In the genomic region with DNA sequence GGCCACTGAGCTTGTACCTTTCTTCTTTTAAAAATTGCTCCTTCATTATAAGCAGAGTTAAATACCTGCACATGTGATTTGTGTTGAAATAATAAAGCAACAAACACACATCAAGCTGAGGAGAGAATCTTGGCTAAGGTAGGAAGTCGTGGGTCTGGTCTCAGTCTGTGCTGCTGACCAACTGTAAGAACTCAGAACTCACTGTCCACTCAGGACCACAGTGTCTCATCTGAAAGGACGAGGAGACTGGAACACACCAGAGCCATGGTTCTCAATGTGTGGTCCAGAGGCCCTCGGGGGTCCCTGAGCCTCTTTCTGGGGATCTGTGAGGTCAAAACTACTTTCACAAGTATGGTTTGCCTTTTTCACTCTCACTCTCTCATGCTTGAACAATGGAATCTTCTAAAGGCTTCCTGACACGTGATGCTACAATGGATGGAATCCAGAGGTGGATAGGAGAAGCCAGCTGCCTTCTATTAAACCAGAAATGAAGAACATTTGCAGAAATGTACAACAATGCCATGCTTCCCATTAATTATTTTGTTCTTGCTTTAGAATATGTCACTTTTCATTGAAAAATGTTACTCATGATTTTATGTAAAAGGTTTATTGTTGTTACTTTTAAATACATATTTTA, we compare ENCODE assay signal across 16 cellular contexts. TPM values are rescaled to one million over a fixed set of nuclear protein-coding genes. Genes with fewer than 3 reads are reported as not detected.
A peak's percentile ranks its signal among the peaks of the same experiment; 100 is the strongest.
DNase-seq lines count a peak whose midpoint lies in the region; ATAC-seq and TF ChIP-seq lines count a peak whose summit lies in the region.
"Had no signal": no experiment of that assay in that cellular context is flagged by ENCODE, and none has a peak within 500 bp of the region (broad histone marks: within the 10 kb centered on the region; RNA-seq: fewer than 3 reads in every experiment).

No MANE protein-coding gene starts in this region.

- no peak overlapping the region for H3K9ac ChIP-seq in mesenchymal stem cell (ENCODE audit: low read length)
- H3K9ac ChIP-seq: parathyroid adenoma had no signal

- CTCF ChIA-PET in OCI-LY7 (lab: Charles Lee; ENCODE audit: unreplicated experiment), result interaction anchor here (1.2 kb wide), 1 partner anchor 29 kb away, joined by 3 read pairs; no protein-coding TSS in a partner anchor

- peak; percentile 35 for DNase-seq in AG08395 (ENCODE audit: low spot score)
- DNase-seq in OCI-LY7 (ENCODE audit: low spot score), result no peak
- DNase-seq in cardiac fibroblast (ENCODE audit: low read depth in 2 of 2), result peak; percentile 41 to 44
- no peak for DNase-seq in mesenchymal stem cell
- DNase-seq in CD1c-positive myeloid dendritic cell (ENCODE audit: extremely low spot score), result no peak
- DNase-seq in upper lobe of left lung, result no peak
- no peak for DNase-seq in stimulated activated CD4-positive, alpha-beta T cell treated with anti-CD3 and anti-CD28 coated beads, Interleukin-1b, Interleukin-23, amount 100 ng/mL, for 48 hours
- no peak for DNase-seq in middle frontal gyrus (ENCODE audit: extremely low spot score, low spot score)
- DNase-seq: activated CD4-positive, alpha-beta T cell treated with anti-CD3 and anti-CD28 coated beads, Interleukin-2, amount 10 ng/mL, durations not matched to agents 7 days and 5 days; activated naive CD4-positive, alpha-beta T cell treated with anti-CD3 and anti-CD28 coated beads for 36 hours; NCI-H1048; tibial artery had no signal

- peak overlapping the region in 1 of 2 experiments; percentile 57 for H2BK12ac ChIP-seq in mesenchymal stem cell (ENCODE audit: low read length in 2 of 2)

- peaks cover under 1% of the 10 kb centered on the region; the same call in 1 of the 2 replicates for H3K9me3 ChIP-seq in OCI-LY7 (ENCODE audit: low read length)
- H3K9me3 ChIP-seq in mesenchymal stem cell (ENCODE audit: control insufficient read depth, low read length), result peaks cover 8% of the 10 kb centered on the region
- peaks cover 0 to under 1% (median 0%) of the 10 kb centered on the region in 4 donors for H3K9me3 ChIP-seq in upper lobe of left lung
- H3K9me3 ChIP-seq: HAP-1, tibial artery had no signal

- no peak overlapping the region for H3K23ac ChIP-seq in mesenchymal stem cell (ENCODE audit: low read length in 2 of 2)

- H3K4ac ChIP-seq in mesenchymal stem cell (ENCODE audit: low read depth in 1 of 2, low read length in 2 of 2), result no peak overlapping the region

- H3K18ac ChIP-seq in mesenchymal stem cell (ENCODE audit: low read depth in 1 of 2, low read length in 2 of 2), result no peak overlapping the region

- H4K91ac ChIP-seq in mesenchymal stem cell (ENCODE audit: low read length), result no peak overlapping the region

- no peak for TF ChIP-seq CTCF in OCI-LY7 (conservative IDR thresholded peaks at IDR 0.05; ENCODE audit: low read length)
- no peak for TF ChIP-seq CTCF in cardiac fibroblast (IDR thresholded peaks at IDR 0.05; ENCODE audit: low read depth, low read length)
- no peak for TF ChIP-seq CTCF in upper lobe of left lung (IDR thresholded peaks at IDR 0.05)

- TF ChIP-seq POLR2A in upper lobe of left lung (IDR thresholded peaks at IDR 0.05), result no peak

- H3K4me1 ChIP-seq in OCI-LY7 (ENCODE audit: insufficient read depth, low read length, poor library complexity, severe bottlenecking), result peaks cover 25% of the 10 kb centered on the region
- peaks cover 13% of the 10 kb centered on the region for H3K4me1 ChIP-seq in mesenchymal stem cell (ENCODE audit: control insufficient read depth, insufficient read depth, low read depth, low read length)
- H3K4me1 ChIP-seq in upper lobe of left lung, result no peaks in the 10 kb centered on the region
- H3K4me1 ChIP-seq: esophagus muscularis mucosa, HAP-1, tibial artery had no signal

- peak overlapping the region; percentile 78 for H2AK5ac ChIP-seq in mesenchymal stem cell (ENCODE audit: low read length, severe bottlenecking)

- H3K36me3 ChIP-seq in OCI-LY7 (ENCODE audit: insufficient read depth, low read length) (no peaks in the 10 kb centered on the region), mesenchymal stem cell (ENCODE audit: control insufficient read depth in 1 of 2, insufficient read depth in 2 of 2, low read depth in 1 of 2, low read length in 2 of 2) (no peaks in the 10 kb centered on the region), upper lobe of left lung (no peaks in the 10 kb centered on the region)
- H3K36me3 ChIP-seq: esophagus muscularis mucosa, HAP-1, tibial artery had no signal

- H2BK120ac ChIP-seq in mesenchymal stem cell (ENCODE audit: low read depth, low read length), result no peak overlapping the region

- H2BK15ac ChIP-seq in mesenchymal stem cell (ENCODE audit: low read depth, poor library complexity, severe bottlenecking), result peak overlapping the region; percentile 17

- no peak for ATAC-seq in upper lobe of left lung (ENCODE audit: low FRiP score in 2 of 2)

- no peaks in the 10 kb centered on the region for H3K79me2 ChIP-seq in OCI-LY7 (ENCODE audit: insufficient read depth, low read depth, low read length)
- H3K79me2 ChIP-seq: parathyroid adenoma had no signal

- H2AFZ ChIP-seq in OCI-LY7 (ENCODE audit: low read length) (peak overlapping the region; percentile 53; the same call in 1 of the 2 replicates), mesenchymal stem cell (ENCODE audit: low read depth, low read length) (no peak overlapping the region)

- H4K8ac ChIP-seq in mesenchymal stem cell (ENCODE audit: low read length), result no peak overlapping the region

- TF ChIP-seq EP300 in upper lobe of left lung (IDR thresholded peaks at IDR 0.05), result no peak

- no peaks in the 10 kb centered on the region for H4K20me1 ChIP-seq in OCI-LY7 (ENCODE audit: insufficient read depth, low read length)

- H3K4me2 ChIP-seq in OCI-LY7 (ENCODE audit: low read length) (peak overlapping the region; percentile 27), mesenchymal stem cell (ENCODE audit: low read length, poor library complexity, severe bottlenecking) (no peak overlapping the region)

- 92% methylated on average over 3 of the region's 4 CpGs for WGBS in mesenchymal stem cell
- WGBS in upper lobe of left lung, 2 donors, result 81% methylated on average over 4 of the region's 4 CpGs

- no peaks in the 10 kb centered on the region for H3K27me3 ChIP-seq in mesenchymal stem cell (ENCODE audit: control insufficient read depth in 1 of 2, insufficient read depth in 1 of 2, low read length in 2 of 2)
- no peaks in the 10 kb centered on the region for H3K27me3 ChIP-seq in upper lobe of left lung
- H3K27me3 ChIP-seq: esophagus muscularis mucosa, tibial artery had no signal

- H3K4me3 ChIP-seq in OCI-LY7 (ENCODE audit: low read depth, low read length, poor library complexity, severe bottlenecking) (no peak overlapping the region), cardiac fibroblast (replicated peaks in 1 of 2; ENCODE audit: low read depth in 2 of 2, low read length in 2 of 2) (no peak overlapping the region), mesenchymal stem cell (ENCODE audit: insufficient read depth in 1 of 2, low read depth in 1 of 2, low read length in 2 of 2) (no peak overlapping the region), upper lobe of left lung (no peak overlapping the region)
- H3K4me3 ChIP-seq: esophagus muscularis mucosa, HAP-1, skin epidermis, tibial artery had no signal

- no peak overlapping the region for H2BK5ac ChIP-seq in mesenchymal stem cell (ENCODE audit: low read depth, low read length, poor library complexity, severe bottlenecking)

- H3K27ac ChIP-seq in OCI-LY7 (ENCODE audit: low read depth, low read length, poor library complexity, severe bottlenecking) (no peak overlapping the region), mesenchymal stem cell (ENCODE audit: low read length, poor library complexity, severe bottlenecking) (peak overlapping the region; percentile 33), upper lobe of left lung (no peak overlapping the region)
- H3K27ac ChIP-seq: esophagus muscularis mucosa, parathyroid adenoma, tibial artery had no signal

- no TSS peak for BruUV-seq in OCI-LY7 (replicated peaks; lab: Mats Ljungman, UMichigan)

- intact Hi-C loops in OCI-LY7 (cut with micrococcal nuclease; ENCODE audit: unreplicated experiment), result no loop called here

- no peaks in the 10 kb centered on the region for H3K79me1 ChIP-seq in mesenchymal stem cell (replicated peaks; ENCODE audit: low read length, poor library complexity, severe bottlenecking)

- no peaks in the 10 kb centered on the region for H3K9me2 ChIP-seq in OCI-LY7 (ENCODE audit: insufficient read depth, low read length)

- H3K14ac ChIP-seq in mesenchymal stem cell (ENCODE audit: low read length in 2 of 2), result peak overlapping the region in 1 of 2 experiments; percentile 37

- POLR2A ChIA-PET in OCI-LY7 (lab: Charles Lee), result interaction anchor here (1.8 kb wide), 1 partner anchor 15 kb away, joined by 8 read pairs; no protein-coding TSS in a partner anchor

RNA-seq across cellular contexts. Expression of gene ETS2, which starts 17.3 kb away (rescaled TPM):
- total RNA-seq in OCI-LY7 (2014; rRNA removed; shearing (Covaris generic)), result 9.8 and 10.3 TPM in 2 replicates
- total RNA-seq in OCI-LY7 (2022), result 23.1 and 24.1 TPM in 2 replicates
- 85.3 TPM for polyA plus RNA-seq in mesenchymal stem cell (2013, experiment 1 of 2)
- 83.5 TPM for polyA plus RNA-seq in mesenchymal stem cell (2013, experiment 2 of 2)
- total RNA-seq in upper lobe of left lung, result 100 to 1,000 TPM in 5 of 6 donors, 10 to 100 TPM in 1; 70.2 to 215 (median 143) TPM

Comparison
In these comparisons a context has a peak if more than half of its experiments do, and no peak if none do; other contexts are left out.
1. DNase-seq: peak in AG08395 (single experiment) and cardiac fibroblast (2 of 2); none in OCI-LY7 (single experiment), mesenchymal stem cell (single experiment), CD1c-positive myeloid dendritic cell (single experiment), upper lobe of left lung (0 of 2), stimulated activated CD4-positive, alpha-beta T cell treated with anti-CD3 and anti-CD28 coated beads, Interleukin-1b, Interleukin-23, amount 100 ng/mL, for 48 hours (single experiment) and middle frontal gyrus (single experiment).